ENCODE assay signal across 22 cellular contexts in genomic region chr2:123080331-123080730, GRCh38.
DNase-seq lines count a peak whose midpoint lies in the region; ATAC-seq, FAIRE-seq and TF ChIP-seq lines count a peak whose summit lies in the region.
"Had no signal": no experiment of that assay in that cellular context is flagged by ENCODE, and none has a peak within 500 bp of the region (broad histone marks: within the 10 kb centered on the region; RNA-seq: fewer than 3 reads in every experiment).

No MANE protein-coding gene starts in this region.

- TF ChIP-seq CTCF in epithelial cell of esophagus (IDR thresholded peaks at IDR 0.05; ENCODE audit: insufficient read depth, low read depth, low read length, missing control alignments) (no peak), body of pancreas (IDR thresholded peaks at IDR 0.05) (no peak), kidney (IDR thresholded peaks at IDR 0.05; ENCODE audit: borderline replicate concordance, extremely low read depth, insufficient read depth) (no peak)

- intact Hi-C loops in body of pancreas (cut with DNase I) (no loop called here), kidney (cut with DNase I) (no loop called here)

- DNase-seq in MV-4-11 (lab: John Stamatoyannopoulos, UW) (peak; percentile 13), epithelial cell of esophagus (ENCODE audit: low read depth) (peak; percentile 21), body of pancreas (no peak), OCI-M2 (lab: John Stamatoyannopoulos, UW; ENCODE audit: unreplicated experiment) (no peak), NCI-H524 (lab: John Stamatoyannopoulos, UW) (no peak), kidney (no peak)
- DNase-seq: activated CD8-positive, alpha-beta memory T cell treated with anti-CD3 and anti-CD28 coated beads for 24 hours; activated T-cell treated with anti-CD3 and anti-CD28 coated beads, Interleukin-2, amount 50 U/mL, for 72 hours; CD8-positive, alpha-beta memory T cell; colonic mucosa; KG1; NCI-H1048; NCI-H2081; NCI-H526; nucleus accumbens; stimulated activated CD4-positive, alpha-beta T cell treated with anti-CD3 and anti-CD28 coated beads, Interleukin-4, amount 100 ng/mL, for 24 hours; stomach had no signal

- no peak for TF ChIP-seq POLR2A in body of pancreas (IDR thresholded peaks at IDR 0.05)

- FAIRE-seq in kidney (lab: Jason Lieb, UNC) = no peak
- FAIRE-seq: islet of Langerhans had no signal

- H3K9ac ChIP-seq in kidney (ENCODE audit: low read length in 2 of 2) = no peak overlapping the region

- H3K36me3 ChIP-seq in body of pancreas (replicated peaks in 1 of 2; ENCODE audit: insufficient read depth in 1 of 2, low read depth in 2 of 2) (no peaks in the 10 kb centered on the region), kidney (ENCODE audit: control insufficient read depth in 1 of 2, insufficient read depth in 2 of 2, low read length in 2 of 2) (no peaks in the 10 kb centered on the region)
- H3K36me3 ChIP-seq: colonic mucosa, stomach had no signal

- WGBS in body of pancreas, 2 donors = 49 to 59% methylated on average over 3 of the region's 3 CpGs

- no peaks in the 10 kb centered on the region for H3K9me3 ChIP-seq in body of pancreas
- peaks cover 3 to 4% of the 10 kb centered on the region in 2 donors for H3K9me3 ChIP-seq in kidney (ENCODE audit: control insufficient read depth in 1 of 2, low read length in 2 of 2)
- H3K9me3 ChIP-seq: colonic mucosa had no signal

- H3K27ac ChIP-seq in body of pancreas (no peak overlapping the region), kidney (ENCODE audit: low read depth in 2 of 2, low read length in 2 of 2) (no peak overlapping the region)
- H3K27ac ChIP-seq: colonic mucosa, stomach had no signal

- no peaks in the 10 kb centered on the region for H3K27me3 ChIP-seq in body of pancreas
- H3K27me3 ChIP-seq: colonic mucosa, stomach had no signal

- H3K4me3 ChIP-seq in epithelial cell of esophagus (ENCODE audit: low read length) = no peak overlapping the region
- H3K4me3 ChIP-seq in body of pancreas = no peak overlapping the region
- H3K4me3 ChIP-seq in kidney (ENCODE audit: low read length in 2 of 2) = no peak overlapping the region
- H3K4me3 ChIP-seq: colonic mucosa, lung, stomach had no signal

- H3K4me1 ChIP-seq in body of pancreas (no peaks in the 10 kb centered on the region), kidney (ENCODE audit: control insufficient read depth in 1 of 2, insufficient read depth in 1 of 2, low read depth in 1 of 2, low read length in 2 of 2) (no peaks in the 10 kb centered on the region)
- H3K4me1 ChIP-seq: colonic mucosa, stomach had no signal

- peak; percentile 51 for ATAC-seq in GM19025 (IDR thresholded peaks at IDR 0.05; ENCODE audit: low read depth, unreplicated experiment)
- peak; percentile 78 for ATAC-seq in HG02798 (IDR thresholded peaks at IDR 0.05; ENCODE audit: poor library complexity, unreplicated experiment)
- ATAC-seq in body of pancreas = no peak
- ATAC-seq: activated CD4-positive, CD25-positive, alpha-beta regulatory T cell treated with anti-CD3 and anti-CD28 coated beads, Interleukin-2, amount 50 U/mL, for 24 hours; activated T-cell treated with anti-CD3 and anti-CD28 coated beads, Interleukin-2, amount 50 U/mL, for 72 hours had no signal

Comparison
In these comparisons a context has a peak if more than half of its experiments do, and no peak if none do; other contexts are left out.
1. DNase-seq: peak in MV-4-11 (single experiment) and epithelial cell of esophagus (single experiment); none in body of pancreas (0 of 4), OCI-M2 (single experiment), NCI-H524 (0 of 2) and kidney (single experiment).